In the genomic region with DNA sequence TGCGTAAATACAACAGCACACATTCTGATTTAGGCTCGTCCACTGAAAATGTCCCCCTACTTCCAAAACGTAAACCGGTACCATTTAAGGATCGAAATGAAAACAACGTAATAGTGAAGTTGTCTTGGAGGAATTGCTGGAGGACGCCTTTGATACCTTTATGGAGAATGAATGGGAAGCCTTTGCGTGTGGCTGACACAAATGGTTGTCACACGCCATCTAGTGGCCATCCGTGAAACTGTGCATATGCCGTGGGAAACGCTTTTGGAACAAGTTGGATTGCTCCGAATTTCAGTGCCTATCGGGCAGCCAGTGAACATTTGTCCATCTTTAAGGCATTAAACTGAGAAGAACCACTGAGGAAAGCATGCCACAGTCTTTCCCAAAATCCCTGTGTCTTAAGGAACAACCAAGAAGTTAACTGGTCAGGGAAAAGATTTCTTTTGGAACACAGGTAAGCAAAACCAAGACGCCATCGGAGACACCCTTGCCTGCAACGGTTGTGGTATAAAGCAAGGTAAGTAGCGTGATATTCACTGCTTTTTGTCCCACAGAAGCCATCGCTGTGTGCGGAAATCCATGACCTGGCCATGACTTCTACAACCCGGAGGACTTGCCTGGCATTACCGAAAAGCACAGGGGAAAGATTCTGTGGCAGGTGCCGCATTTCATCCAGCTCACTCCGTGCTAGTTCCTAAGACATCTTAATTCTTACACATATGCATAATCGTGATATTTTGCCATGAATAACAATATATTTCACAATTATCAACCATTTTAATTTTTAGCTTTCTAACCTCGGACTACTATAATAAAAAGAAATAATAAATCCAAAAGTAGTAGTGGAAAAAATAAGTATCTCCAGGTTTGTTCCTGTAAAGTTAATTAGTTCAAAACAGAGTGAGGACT, we compare ENCODE assay signal across 8 cellular contexts.
DNase-seq lines count a peak whose midpoint lies in the region; ATAC-seq, FAIRE-seq and TF ChIP-seq lines count a peak whose summit lies in the region.

No MANE protein-coding gene starts in this region.

- H3K9me3 ChIP-seq in kidney (ENCODE audit: control insufficient read depth in 1 of 2, low read length in 2 of 2): no peaks in the 10 kb centered on the region

- no peaks in the 10 kb centered on the region for H3K36me3 ChIP-seq in kidney (ENCODE audit: control insufficient read depth in 1 of 2, insufficient read depth in 2 of 2, low read length in 2 of 2)

- peak; percentile 73 for FAIRE-seq in kidney (lab: Jason Lieb, UNC)

- H3K4me1 ChIP-seq in kidney (ENCODE audit: control insufficient read depth in 1 of 2, insufficient read depth in 1 of 2, low read depth in 1 of 2, low read length in 2 of 2): peaks cover 0 to 4% of the 10 kb centered on the region in 2 donors

- no peak overlapping the region for H3K27ac ChIP-seq in kidney (ENCODE audit: low read depth in 2 of 2, low read length in 2 of 2)

- CTCF ChIA-PET in activated B cell treated with CpG ODN at 0.5 μM for 24 hours (lab: Charles Lee): interaction anchor here (0.7 to 5.3 kb wide), 10 partner anchors 12 to 1025 kb away, joined by 3 to 67 read pairs (median 4); no protein-coding TSS in a partner anchor

- intact Hi-C loops in activated B cell treated with CpG ODN at 0.5 μM for 24 hours (cut with micrococcal nuclease): loop anchor here (1.0 kb wide), 3 partner anchors 704 to 798 kb away; no protein-coding TSS in a partner anchor
- intact Hi-C loops in kidney (cut with DNase I): loop anchor here (10.0 kb wide), 1 partner anchor 747 kb away; no protein-coding TSS in a partner anchor

- H3K9ac ChIP-seq in kidney (ENCODE audit: low read length in 2 of 2): no peak overlapping the region

- POLR2A ChIA-PET in activated B cell treated with CpG ODN at 0.5 μM for 24 hours (lab: Charles Lee): no interaction called here

- no peaks in the 10 kb centered on the region for H3K4me1 Mint-ChIP-seq in activated B cell treated with CpG ODN at 0.5 μM for 24 hours

- no peaks in the 10 kb centered on the region for H3K9me3 Mint-ChIP-seq in activated B cell treated with CpG ODN at 0.5 μM for 24 hours

- peak overlapping the region; percentile 38 to 45 for H3K4me3 ChIP-seq in kidney (ENCODE audit: low read length in 2 of 2)

- ATAC-seq in activated B cell treated with CpG ODN at 0.5 μM for 24 hours (ENCODE audit: low read depth): no peak
- no peak for ATAC-seq in HG03108 (IDR thresholded peaks at IDR 0.05; ENCODE audit: unreplicated experiment)

- DNase-seq in AG08396 (ENCODE audit: low spot score): peak; percentile 67
- peak; percentile 45 for DNase-seq in GM20000 (ENCODE audit: low spot score)
- peak; percentile 64 for DNase-seq in NCI-H2196 (lab: John Stamatoyannopoulos, UW; ENCODE audit: unreplicated experiment)
- peak; percentile 36 for DNase-seq in activated B cell treated with CpG ODN at 0.5 μM for 24 hours
- peak; percentile 57 for DNase-seq in cerebellum (ENCODE audit: low spot score)
- DNase-seq in kidney: peak; percentile 78
- DNase-seq in stimulated activated CD4-positive, alpha-beta T cell treated with anti-CD3 and anti-CD28 coated beads, Interleukin-1b, Interleukin-23, amount 100 ng/mL, for 48 hours: peak; percentile 62

- TF ChIP-seq CTCF in GM20000 (IDR thresholded peaks at IDR 0.05; ENCODE audit: extremely low read depth, missing control alignments): peak; percentile 95
- peak; percentile 99 for TF ChIP-seq CTCF in activated B cell treated with CpG ODN at 0.5 μM for 24 hours (IDR thresholded peaks at IDR 0.05)
- TF ChIP-seq CTCF in kidney (IDR thresholded peaks at IDR 0.05; ENCODE audit: borderline replicate concordance, extremely low read depth, insufficient read depth): peak; percentile 99

- H3K27me3 Mint-ChIP-seq in activated B cell treated with CpG ODN at 0.5 μM for 24 hours: peaks cover 38% of the 10 kb centered on the region

- no peaks in the 10 kb centered on the region for H3K36me3 Mint-ChIP-seq in activated B cell treated with CpG ODN at 0.5 μM for 24 hours (ENCODE audit: low read depth)

- H3K27ac Mint-ChIP-seq in activated B cell treated with CpG ODN at 0.5 μM for 24 hours: no peak overlapping the region

- H3K4me3 Mint-ChIP-seq in activated B cell treated with CpG ODN at 0.5 μM for 24 hours: no peak overlapping the region
